16 cellular contexts compared by ENCODE assay signal in genomic region chr5:154764967-154765366, GRCh38. TPM values are rescaled to one million over a fixed set of nuclear protein-coding genes. Genes with fewer than 3 reads are reported as not detected.
DNase-seq lines count a peak whose midpoint lies in the region; ATAC-seq and TF ChIP-seq lines count a peak whose summit lies in the region.
"Had no signal": no experiment of that assay in that cellular context is flagged by ENCODE, and none has a peak within 500 bp of the region (broad histone marks: within the 10 kb centered on the region; RNA-seq: fewer than 3 reads in every experiment).

No MANE protein-coding gene starts in this region.

- H3K4me3 Mint-ChIP-seq in activated CD4-positive, alpha-beta T cell treated with anti-CD3 and anti-CD28 coated beads, Interleukin-2, amount 10 ng/mL, durations not matched to agents 24 days and 14 days: no peak overlapping the region
- no peak overlapping the region for H3K4me3 Mint-ChIP-seq in activated T-helper 1 cell treated with anti-CD3 and anti-CD28 coated beads, Interleukin-12 subunit alpha, Interleukin-12 subunit beta, Interleukin-2, Interleukin-4 antibody, amounts not matched to agents 30 ng/mL and 10 ng/mL and 1 ng/mL, durations not matched to agents 14 hours and 24 hours and 36 hours
- peak overlapping the region in 8 of 10 donors; percentile 0 to 74 (median 30) for H3K4me3 Mint-ChIP-seq in naive thymus-derived CD4-positive, alpha-beta T cell

- peaks cover 72% of the 10 kb centered on the region for H3K4me1 Mint-ChIP-seq in activated CD4-positive, alpha-beta T cell treated with anti-CD3 and anti-CD28 coated beads, Interleukin-2, amount 10 ng/mL, durations not matched to agents 24 days and 14 days
- H3K4me1 Mint-ChIP-seq in activated T-helper 1 cell treated with anti-CD3 and anti-CD28 coated beads, Interleukin-12 subunit alpha, Interleukin-12 subunit beta, Interleukin-2, Interleukin-4 antibody, amounts not matched to agents 30 ng/mL and 10 ng/mL and 1 ng/mL, durations not matched to agents 14 hours and 24 hours and 36 hours (ENCODE audit: low read depth): peaks cover 69% of the 10 kb centered on the region
- H3K4me1 Mint-ChIP-seq in naive thymus-derived CD4-positive, alpha-beta T cell: peaks cover 59 to 86% (median 73%) of the 10 kb centered on the region in 7 donors

- no peak for ATAC-seq in DND-41 (ENCODE audit: insufficient read depth, low read depth)
- no peak for ATAC-seq in naive thymus-derived CD4-positive, alpha-beta T cell
- ATAC-seq: psoas muscle had no signal

- H3K79me2 ChIP-seq in DND-41 (ENCODE audit: insufficient read depth, low read length): peaks cover 99% of the 10 kb centered on the region

- no peaks in the 10 kb centered on the region for H3K27me3 Mint-ChIP-seq in activated CD4-positive, alpha-beta T cell treated with anti-CD3 and anti-CD28 coated beads, Interleukin-2, amount 10 ng/mL, durations not matched to agents 24 days and 14 days
- H3K27me3 Mint-ChIP-seq in activated T-helper 1 cell treated with anti-CD3 and anti-CD28 coated beads, Interleukin-12 subunit alpha, Interleukin-12 subunit beta, Interleukin-2, Interleukin-4 antibody, amounts not matched to agents 30 ng/mL and 10 ng/mL and 1 ng/mL, durations not matched to agents 14 hours and 24 hours and 36 hours (ENCODE audit: insufficient read depth): no peaks in the 10 kb centered on the region
- H3K27me3 Mint-ChIP-seq in naive thymus-derived CD4-positive, alpha-beta T cell: no peaks in the 10 kb centered on the region

- no peaks in the 10 kb centered on the region for H3K27me3 ChIP-seq in DND-41 (ENCODE audit: insufficient read depth, low read length, poor library complexity)
- H3K27me3 ChIP-seq in naive thymus-derived CD4-positive, alpha-beta T cell (ENCODE audit: control insufficient read depth in 2 of 2, insufficient read depth in 2 of 2, low read length in 2 of 2): no peaks in the 10 kb centered on the region
- no peaks in the 10 kb centered on the region for H3K27me3 ChIP-seq in brain microvascular endothelial cell (replicated peaks)
- H3K27me3 ChIP-seq: suprapubic skin had no signal

- POLR2A ChIA-PET in naive thymus-derived CD4-positive, alpha-beta T cell (lab: Charles Lee): interaction anchor here (0.6 kb wide), 1 partner anchor 53 kb away, joined by 4 read pairs; no protein-coding TSS in a partner anchor

- in situ Hi-C loops in brain microvascular endothelial cell (cut with HindIII; ENCODE audit: low pct_ligation_motif_present, low sequenced_read_pairs): no loop called here

- no peak for TF ChIP-seq CTCF in DND-41 (IDR thresholded peaks at IDR 0.05; ENCODE audit: borderline replicate concordance, extremely low read depth, low read length, poor library complexity, severe bottlenecking)
- no peak for TF ChIP-seq CTCF in brain microvascular endothelial cell (IDR thresholded peaks at IDR 0.05; ENCODE audit: low read depth, low read length, missing control alignments)

- H3K36me3 Mint-ChIP-seq in activated CD4-positive, alpha-beta T cell treated with anti-CD3 and anti-CD28 coated beads, Interleukin-2, amount 10 ng/mL, durations not matched to agents 24 days and 14 days (ENCODE audit: low read depth): peaks cover 24% of the 10 kb centered on the region
- H3K36me3 Mint-ChIP-seq in activated T-helper 1 cell treated with anti-CD3 and anti-CD28 coated beads, Interleukin-12 subunit alpha, Interleukin-12 subunit beta, Interleukin-2, Interleukin-4 antibody, amounts not matched to agents 30 ng/mL and 10 ng/mL and 1 ng/mL, durations not matched to agents 14 hours and 24 hours and 36 hours (ENCODE audit: low read depth): peaks cover 14% of the 10 kb centered on the region
- H3K36me3 Mint-ChIP-seq in naive thymus-derived CD4-positive, alpha-beta T cell: peaks cover 0 to 9% (median 0%) of the 10 kb centered on the region in 5 donors

- H3K4me2 ChIP-seq in DND-41 (ENCODE audit: insufficient read depth, low read length): 0 out of 2 replicates have a peak overlapping the region, but pooled peaks have one; percentile 3

- no peak overlapping the region for H2AFZ ChIP-seq in DND-41 (ENCODE audit: low read depth, low read length)

- no peak overlapping the region for H3K9ac ChIP-seq in DND-41 (ENCODE audit: low read depth, low read length)

- peaks cover 93% of the 10 kb centered on the region for H4K20me1 ChIP-seq in DND-41 (ENCODE audit: insufficient read depth, low read length)

- no peak overlapping the region for H3K4me3 ChIP-seq in DND-41 (ENCODE audit: low read depth in 1 of 2, low read length in 2 of 2)
- H3K4me3 ChIP-seq in naive thymus-derived CD4-positive, alpha-beta T cell (ENCODE audit: low read length): no peak overlapping the region
- no peak overlapping the region for H3K4me3 ChIP-seq in brain microvascular endothelial cell (ENCODE audit: low read depth, low read length)
- H3K4me3 ChIP-seq: psoas muscle, suprapubic skin had no signal

- peak overlapping the region; percentile 37; the same call in 1 of the 2 replicates for H3K27ac ChIP-seq in DND-41 (ENCODE audit: low read length)
- H3K27ac ChIP-seq in naive thymus-derived CD4-positive, alpha-beta T cell (ENCODE audit: low read depth, low read length): no peak overlapping the region
- no peak overlapping the region for H3K27ac ChIP-seq in brain microvascular endothelial cell
- H3K27ac ChIP-seq: psoas muscle, suprapubic skin had no signal

- DNase-seq in activated CD4-positive, alpha-beta T cell treated with anti-CD3 and anti-CD28 coated beads, Interleukin-2, amount 10 ng/mL, durations not matched to agents 24 days and 14 days: no peak
- no peak for DNase-seq in activated CD4-positive, alpha-beta T cell treated with anti-CD3 and anti-CD28 coated beads for 1 hour
- no peak for DNase-seq in DND-41
- DNase-seq in activated T-helper 1 cell treated with anti-CD3 and anti-CD28 coated beads, Interleukin-12 subunit alpha, Interleukin-12 subunit beta, Interleukin-2, Interleukin-4 antibody, amounts not matched to agents 30 ng/mL and 10 ng/mL and 1 ng/mL, durations not matched to agents 14 hours and 24 hours and 36 hours (ENCODE audit: low spot score): no peak
- DNase-seq in naive thymus-derived CD4-positive, alpha-beta T cell: no peak
- DNase-seq in DMS 273 (lab: John Stamatoyannopoulos, UW; ENCODE audit: unreplicated experiment): no peak
- no peak for DNase-seq in brain microvascular endothelial cell
- DNase-seq in GM19238 (ENCODE audit: insufficient read length, low spot score): no peak
- DNase-seq: cerebellar nuclear complex; effector memory CD4-positive, alpha-beta T cell; midbrain; NCI-H1930; NCI-H345; psoas muscle; stimulated activated CD4-positive, alpha-beta T cell treated with anti-CD3 and anti-CD28 coated beads, Interleukin-4, amount 100 ng/mL, for 24 hours had no signal

- H3K9me3 ChIP-seq in DND-41 (ENCODE audit: insufficient read depth, low read length, severe bottlenecking): no peaks in the 10 kb centered on the region
- H3K9me3 ChIP-seq in naive thymus-derived CD4-positive, alpha-beta T cell (ENCODE audit: control insufficient read depth in 2 of 3, low read length in 3 of 3): no peaks in the 10 kb centered on the region
- H3K9me3 ChIP-seq: psoas muscle, suprapubic skin had no signal

- H3K36me3 ChIP-seq in DND-41 (ENCODE audit: insufficient read depth, low read length) (peaks cover 64% of the 10 kb centered on the region), brain microvascular endothelial cell (replicated peaks) (no peaks in the 10 kb centered on the region)
- no peaks in the 10 kb centered on the region for H3K36me3 ChIP-seq in naive thymus-derived CD4-positive, alpha-beta T cell (ENCODE audit: control insufficient read depth in 2 of 3, insufficient read depth in 3 of 3, low read length in 3 of 3)
- H3K36me3 ChIP-seq: suprapubic skin had no signal

- intact Hi-C loops in activated CD4-positive, alpha-beta T cell treated with anti-CD3 and anti-CD28 coated beads, Interleukin-2, amount 10 ng/mL, durations not matched to agents 24 days and 14 days (cut with micrococcal nuclease): no loop called here
- intact Hi-C loops in activated T-helper 1 cell treated with anti-CD3 and anti-CD28 coated beads, Interleukin-12 subunit alpha, Interleukin-12 subunit beta, Interleukin-2, Interleukin-4 antibody, amounts not matched to agents 30 ng/mL and 10 ng/mL and 1 ng/mL, durations not matched to agents 14 hours and 24 hours and 36 hours (cut with micrococcal nuclease): no loop called here
- intact Hi-C loops in naive thymus-derived CD4-positive, alpha-beta T cell (cut with micrococcal nuclease): no loop called here

- no peaks in the 10 kb centered on the region for H3K9me3 Mint-ChIP-seq in activated CD4-positive, alpha-beta T cell treated with anti-CD3 and anti-CD28 coated beads, Interleukin-2, amount 10 ng/mL, durations not matched to agents 24 days and 14 days
- no peaks in the 10 kb centered on the region for H3K9me3 Mint-ChIP-seq in activated T-helper 1 cell treated with anti-CD3 and anti-CD28 coated beads, Interleukin-12 subunit alpha, Interleukin-12 subunit beta, Interleukin-2, Interleukin-4 antibody, amounts not matched to agents 30 ng/mL and 10 ng/mL and 1 ng/mL, durations not matched to agents 14 hours and 24 hours and 36 hours
- no peaks in the 10 kb centered on the region for H3K9me3 Mint-ChIP-seq in naive thymus-derived CD4-positive, alpha-beta T cell

- peak overlapping the region; percentile 7 for H3K27ac Mint-ChIP-seq in activated CD4-positive, alpha-beta T cell treated with anti-CD3 and anti-CD28 coated beads, Interleukin-2, amount 10 ng/mL, durations not matched to agents 24 days and 14 days
- peak overlapping the region; percentile 61 for H3K27ac Mint-ChIP-seq in activated T-helper 1 cell treated with anti-CD3 and anti-CD28 coated beads, Interleukin-12 subunit alpha, Interleukin-12 subunit beta, Interleukin-2, Interleukin-4 antibody, amounts not matched to agents 30 ng/mL and 10 ng/mL and 1 ng/mL, durations not matched to agents 14 hours and 24 hours and 36 hours
- H3K27ac Mint-ChIP-seq in naive thymus-derived CD4-positive, alpha-beta T cell: peak overlapping the region; percentile 1 to 87 (median 70)

- CTCF ChIA-PET in naive thymus-derived CD4-positive, alpha-beta T cell (lab: Charles Lee): no interaction called here

- H3K4me1 ChIP-seq in DND-41 (ENCODE audit: insufficient read depth, low read length): peaks cover 42% of the 10 kb centered on the region
- peaks cover 56 to 75% of the 10 kb centered on the region in 2 donors for H3K4me1 ChIP-seq in naive thymus-derived CD4-positive, alpha-beta T cell (ENCODE audit: control insufficient read depth in 2 of 2, insufficient read depth in 2 of 2, low read length in 2 of 2)

RNA-seq across cellular contexts. Expression of gene LARP1, which starts 9.8 kb away (rescaled TPM):
- total RNA-seq in activated CD4-positive, alpha-beta T cell treated with anti-CD3 and anti-CD28 coated beads, Interleukin-2, amount 10 ng/mL, durations not matched to agents 24 days and 14 days: 331 and 348 TPM in 2 replicates
- 335 and 338 TPM in 2 replicates for total RNA-seq in activated T-helper 1 cell treated with anti-CD3 and anti-CD28 coated beads, Interleukin-12 subunit alpha, Interleukin-12 subunit beta, Interleukin-2, Interleukin-4 antibody, amounts not matched to agents 30 ng/mL and 10 ng/mL and 1 ng/mL, durations not matched to agents 14 hours and 24 hours and 36 hours
- 100 to 1,000 TPM; 127 to 217 (median 176) TPM for total RNA-seq in naive thymus-derived CD4-positive, alpha-beta T cell
- polyA plus RNA-seq in naive thymus-derived CD4-positive, alpha-beta T cell: 10 to 100 TPM; 12.2 to 28.0 TPM

Comparison
In these comparisons a context has a peak if more than half of its experiments do, and no peak if none do; other contexts are left out.
1. H3K27ac Mint-ChIP-seq: peak in every context shown above with its lines; median percentile 70 in naive thymus-derived CD4-positive, alpha-beta T cell; 61 in activated T-helper 1 cell treated with anti-CD3 and anti-CD28 coated beads, Interleukin-12 subunit alpha, Interleukin-12 subunit beta, Interleukin-2, Interleukin-4 antibody, amounts not matched to agents 30 ng/mL and 10 ng/mL and 1 ng/mL, durations not matched to agents 14 hours and 24 hours and 36 hours; 7 in activated CD4-positive, alpha-beta T cell treated with anti-CD3 and anti-CD28 coated beads, Interleukin-2, amount 10 ng/mL, durations not matched to agents 24 days and 14 days.
2. H3K4me3 Mint-ChIP-seq: peak in naive thymus-derived CD4-positive, alpha-beta T cell (8 of 10); none in activated CD4-positive, alpha-beta T cell treated with anti-CD3 and anti-CD28 coated beads, Interleukin-2, amount 10 ng/mL, durations not matched to agents 24 days and 14 days (single experiment) and activated T-helper 1 cell treated with anti-CD3 and anti-CD28 coated beads, Interleukin-12 subunit alpha, Interleukin-12 subunit beta, Interleukin-2, Interleukin-4 antibody, amounts not matched to agents 30 ng/mL and 10 ng/mL and 1 ng/mL, durations not matched to agents 14 hours and 24 hours and 36 hours (single experiment).